8 cellular contexts compared by ENCODE assay signal in the genomic region with DNA sequence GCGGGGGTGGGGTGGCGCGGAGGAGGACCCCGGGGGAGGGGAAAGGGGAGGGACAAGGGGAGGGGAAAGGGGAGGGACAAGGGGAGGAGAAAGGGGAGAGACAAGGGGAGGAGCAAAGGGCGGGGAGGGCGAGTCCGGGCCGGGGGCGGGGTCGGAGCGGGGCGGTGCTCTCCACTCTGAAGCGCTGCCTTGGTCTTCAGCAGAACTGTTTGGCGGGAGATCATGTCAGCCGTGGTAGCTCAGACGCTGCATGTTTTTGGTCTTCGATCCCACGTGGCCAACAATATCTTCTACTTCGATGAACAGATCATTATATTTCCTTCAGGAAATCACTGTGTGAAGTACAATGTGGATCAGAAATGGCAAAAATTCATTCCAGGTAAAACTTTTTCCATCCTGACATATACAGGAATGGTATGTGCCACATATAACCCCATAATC. TPM values are rescaled to one million over a fixed set of nuclear protein-coding genes. Genes with fewer than 3 reads are reported as not detected.
DNase-seq lines count a peak whose midpoint lies in the region; ATAC-seq and TF ChIP-seq lines count a peak whose summit lies in the region.

No MANE protein-coding gene starts in this region.

- H3K4me3 Mint-ChIP-seq in activated CD4-positive, alpha-beta T cell treated with anti-CD3 and anti-CD28 coated beads, Interleukin-2, amount 10 ng/mL, durations not matched to agents 24 days and 14 days: peak overlapping the region; percentile 97
- H3K4me3 Mint-ChIP-seq in memory B cell: peak overlapping the region; percentile 100

- peak; percentile 26 for DNase-seq in AG04449 (ENCODE audit: low read depth, low spot score)
- peak; percentile 98 for DNase-seq in NCI-H510A (lab: John Stamatoyannopoulos, UW)
- DNase-seq in activated CD4-positive, alpha-beta T cell treated with anti-CD3 and anti-CD28 coated beads, Interleukin-2, amount 10 ng/mL, durations not matched to agents 24 days and 14 days: peak; percentile 91
- DNase-seq in effector memory CD4-positive, alpha-beta T cell: peak in 2 of 3 donors; percentile 79 to 82
- DNase-seq in memory B cell (ENCODE audit: low spot score in 2 of 2): no peak
- peak; percentile 71 to 80 (median 78) for DNase-seq in stimulated activated CD4-positive, alpha-beta T cell treated with anti-CD3 and anti-CD28 coated beads, TNF-alpha, amount 100 ng/mL, for 4 hours (ENCODE audit: low read depth in 3 of 3)

- no peaks in the 10 kb centered on the region for H3K9me3 Mint-ChIP-seq in activated CD4-positive, alpha-beta T cell treated with anti-CD3 and anti-CD28 coated beads, Interleukin-2, amount 10 ng/mL, durations not matched to agents 24 days and 14 days
- no peaks in the 10 kb centered on the region for H3K9me3 Mint-ChIP-seq in memory B cell

- peak overlapping the region; percentile 81 for H3K27ac ChIP-seq in effector memory CD4-positive, alpha-beta T cell (ENCODE audit: insufficient read depth, low read length, poor library complexity, severe bottlenecking)

- H3K9me3 ChIP-seq in effector memory CD4-positive, alpha-beta T cell (ENCODE audit: control insufficient read depth, low read length): no peaks in the 10 kb centered on the region

- H3K27me3 ChIP-seq in effector memory CD4-positive, alpha-beta T cell (replicated peaks; ENCODE audit: control insufficient read depth, insufficient read depth, low read length, poor library complexity, severe bottlenecking): peaks cover 4% of the 10 kb centered on the region

- no peak for TF ChIP-seq CTCF in AG04449 (IDR thresholded peaks at IDR 0.05; ENCODE audit: insufficient read depth, low read length, missing control alignments)

- peaks cover 24% of the 10 kb centered on the region for H3K36me3 ChIP-seq in effector memory CD4-positive, alpha-beta T cell (ENCODE audit: control insufficient read depth, insufficient read depth, low read length)

- H3K4me1 Mint-ChIP-seq in activated CD4-positive, alpha-beta T cell treated with anti-CD3 and anti-CD28 coated beads, Interleukin-2, amount 10 ng/mL, durations not matched to agents 24 days and 14 days: peaks cover 26% of the 10 kb centered on the region
- H3K4me1 Mint-ChIP-seq in memory B cell: peaks cover 16% of the 10 kb centered on the region

- peak overlapping the region; percentile 95 for H3K4me3 ChIP-seq in AG04449 (ENCODE audit: low read depth, low read length)
- peak overlapping the region; percentile 77 for H3K4me3 ChIP-seq in effector memory CD4-positive, alpha-beta T cell (ENCODE audit: insufficient read depth, low read depth, low read length, poor library complexity, severe bottlenecking)

- ATAC-seq in GM19025 (IDR thresholded peaks at IDR 0.05; ENCODE audit: low read depth, unreplicated experiment): peak; percentile 27
- ATAC-seq in HG03354 (IDR thresholded peaks at IDR 0.05; ENCODE audit: poor library complexity, severe bottlenecking, unreplicated experiment): peak; percentile 53
- ATAC-seq in memory B cell (ENCODE audit: low read depth): peak; percentile 79

- intact Hi-C loops in activated CD4-positive, alpha-beta T cell treated with anti-CD3 and anti-CD28 coated beads, Interleukin-2, amount 10 ng/mL, durations not matched to agents 24 days and 14 days (cut with micrococcal nuclease): loop anchor here (1.0 to 5.0 kb wide), 4 partner anchors 195 to 860 kb away; partner anchors contain the start of genes ELOVL1, MED8, SLC6A9 and SZT2

- CTCF ChIA-PET in AG04449 (lab: Yijun Ruan, JAX): interaction anchor here (1.0 to 1.3 kb wide), 2 partner anchors 258 to 260 kb away, joined by 3 read pairs; no protein-coding TSS in a partner anchor

- POLR2A ChIA-PET in AG04449 (lab: Yijun Ruan, JAX): interaction anchor here (1.5 kb wide), 1 partner anchor 34 kb away, joined by 6 read pairs; no protein-coding TSS in a partner anchor

- peaks cover 27% of the 10 kb centered on the region for H3K27me3 Mint-ChIP-seq in activated CD4-positive, alpha-beta T cell treated with anti-CD3 and anti-CD28 coated beads, Interleukin-2, amount 10 ng/mL, durations not matched to agents 24 days and 14 days
- H3K27me3 Mint-ChIP-seq in memory B cell: peaks cover 16% of the 10 kb centered on the region

- H3K27ac Mint-ChIP-seq in activated CD4-positive, alpha-beta T cell treated with anti-CD3 and anti-CD28 coated beads, Interleukin-2, amount 10 ng/mL, durations not matched to agents 24 days and 14 days: peak overlapping the region; percentile 97
- peak overlapping the region; percentile 93 for H3K27ac Mint-ChIP-seq in memory B cell

- H3K4me1 ChIP-seq in effector memory CD4-positive, alpha-beta T cell (ENCODE audit: control insufficient read depth, insufficient read depth, low read length, poor library complexity, severe bottlenecking): peaks cover 7% of the 10 kb centered on the region

- peaks cover 41% of the 10 kb centered on the region for H3K36me3 Mint-ChIP-seq in activated CD4-positive, alpha-beta T cell treated with anti-CD3 and anti-CD28 coated beads, Interleukin-2, amount 10 ng/mL, durations not matched to agents 24 days and 14 days (ENCODE audit: low read depth)
- H3K36me3 Mint-ChIP-seq in memory B cell: peaks cover 10% of the 10 kb centered on the region

RNA-seq across cellular contexts. Expression of gene CFAP57, which starts 0.4 kb away (rescaled TPM):
- total RNA-seq in activated CD4-positive, alpha-beta T cell treated with anti-CD3 and anti-CD28 coated beads, Interleukin-2, amount 10 ng/mL, durations not matched to agents 24 days and 14 days: 0.40 TPM in 1 of 2 replicates, not detected in the other

RNA-seq across cellular contexts. Expression of gene EBNA1BP2, which starts 0.5 kb away (rescaled TPM):
- 134 and 135 TPM in 2 replicates for total RNA-seq in activated CD4-positive, alpha-beta T cell treated with anti-CD3 and anti-CD28 coated beads, Interleukin-2, amount 10 ng/mL, durations not matched to agents 24 days and 14 days

Comparison
In these comparisons a context has a peak if more than half of its experiments do, and no peak if none do; other contexts are left out.
1. DNase-seq: peak in AG04449 (single experiment), NCI-H510A (single experiment), activated CD4-positive, alpha-beta T cell treated with anti-CD3 and anti-CD28 coated beads, Interleukin-2, amount 10 ng/mL, durations not matched to agents 24 days and 14 days (single experiment), effector memory CD4-positive, alpha-beta T cell (2 of 3) and stimulated activated CD4-positive, alpha-beta T cell treated with anti-CD3 and anti-CD28 coated beads, TNF-alpha, amount 100 ng/mL, for 4 hours (3 of 3); none in memory B cell (0 of 2).
2. ATAC-seq: peak in every context shown above with its lines; median percentile 79 in memory B cell; 53 in HG03354; 27 in GM19025.